In genomic region chr20:5342031-5342430, GRCh38 we compare ENCODE assay signal across 10 cellular contexts. TPM values are rescaled to one million over a fixed set of nuclear protein-coding genes. Genes with fewer than 3 reads are reported as not detected.
"Had no signal": no experiment of that assay in that cellular context is flagged by ENCODE, and none has a peak within 500 bp of the region (broad histone marks: within the 10 kb centered on the region; RNA-seq: fewer than 3 reads in every experiment).

No MANE protein-coding gene starts in this region.

- H3K4me1 ChIP-seq: HAP-1 had no signal

- ATAC-seq: HCT116, K562 had no signal

- H2AFZ ChIP-seq: GM23248 had no signal

- H3K36me3 ChIP-seq: HAP-1 had no signal

- DNase-seq: GM23248, GOT3, H7, HFFc6, IMR-90 had no signal

- H3K27ac ChIP-seq: GM23248 had no signal

- H3K9ac ChIP-seq: GM23248 had no signal

- H3K9me3 ChIP-seq: HAP-1 had no signal

- H3K4me3 ChIP-seq: GM23248, HAP-1, K562 had no signal

RNA-seq across cellular contexts. Expression of gene PROKR2, which starts 25.3 kb away (rescaled TPM):
- total RNA-seq: GM23248, H4, HFFc6, HT-29, IMR-90, K562 had no signal
- polyA plus RNA-seq: GM23248, IMR-90, K562 had no signal
